Comparison of ENCODE assay signal across 8 cellular contexts in the genomic region with DNA sequence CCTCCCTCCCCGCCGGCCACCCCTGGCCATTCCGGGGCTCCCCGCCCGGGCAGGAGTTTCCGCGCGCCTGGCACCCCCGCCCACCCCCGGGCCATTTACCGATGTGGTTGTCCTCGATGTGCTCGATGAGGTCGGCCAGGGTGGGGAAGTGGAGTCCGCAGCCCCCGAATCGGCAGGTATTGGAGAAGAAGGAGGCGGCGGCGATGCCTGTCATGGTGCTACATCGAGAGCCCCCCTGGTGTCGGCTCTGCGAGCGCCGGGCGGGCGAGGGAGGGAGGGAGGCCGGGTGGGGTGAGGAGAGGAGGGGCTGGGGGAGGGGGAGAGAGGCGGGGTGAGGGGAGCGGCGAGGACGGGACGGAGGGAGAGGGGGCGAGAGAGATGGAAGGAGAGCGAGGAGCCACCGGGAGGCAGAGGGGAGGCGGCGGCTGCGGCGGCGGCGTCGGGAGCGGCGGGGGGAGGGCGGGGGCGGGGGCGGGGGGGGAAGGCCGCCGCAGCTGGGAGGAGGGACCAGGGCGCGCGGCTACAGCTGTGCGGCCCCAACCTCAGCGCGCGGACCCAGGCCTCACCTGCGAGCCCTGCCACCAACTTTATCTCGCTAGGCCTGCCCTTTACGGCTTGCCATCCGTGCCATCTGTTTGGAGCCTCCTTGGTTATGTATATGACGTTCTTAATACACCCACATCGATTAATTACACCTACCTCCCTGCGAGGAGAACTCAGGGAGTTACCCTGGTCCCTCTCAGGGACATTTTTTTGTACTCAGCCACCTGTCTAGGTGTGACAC. TPM values are rescaled to one million over a fixed set of nuclear protein-coding genes. Genes with fewer than 3 reads are reported as not detected.
A peak's percentile ranks its signal among the peaks of the same experiment; 100 is the strongest.
DNase-seq lines count a peak whose midpoint lies in the region; ATAC-seq and TF ChIP-seq lines count a peak whose summit lies in the region.

A gene (minus strand): TSS at position 432 of the 784 bp plus-strand sequence.

- 0 to 1% (median 1%) methylated on average over 21 to 61 of the region's 64 CpGs for WGBS in stomach, 5 donors

- H3K9me3 Mint-ChIP-seq in naive thymus-derived CD8-positive, alpha-beta T cell = no peaks in the 10 kb centered on the region

- H3K9me3 ChIP-seq in Panc1 (ENCODE audit: control insufficient read depth, insufficient read depth, low read depth, low read length) (no peaks in the 10 kb centered on the region), stomach (no peaks in the 10 kb centered on the region)

- peak within 1 kb of the TSS; percentile 78 to 93 (median 87) for H3K4me3 Mint-ChIP-seq in naive thymus-derived CD8-positive, alpha-beta T cell

- no peak for TF ChIP-seq CTCF in HFF-Myc (IDR thresholded peaks at IDR 0.05; ENCODE audit: low read depth, low read length, missing control alignments)
- no peak for TF ChIP-seq CTCF in Panc1 (IDR thresholded peaks at IDR 0.05)
- no peak for TF ChIP-seq CTCF in fibroblast of pulmonary artery (IDR thresholded peaks at IDR 0.05; ENCODE audit: low read length, missing control alignments)
- TF ChIP-seq CTCF in stomach (IDR thresholded peaks at IDR 0.05) = no peak

- peaks cover 15% of the 10 kb centered on the region for H3K4me1 ChIP-seq in Panc1 (ENCODE audit: control insufficient read depth, insufficient read depth, low read length)
- H3K4me1 ChIP-seq in stomach = peaks cover 6 to 53% (median 36%) of the 10 kb centered on the region in 4 donors

- TF ChIP-seq EP300 in stomach (IDR thresholded peaks at IDR 0.05) = no peak

- no TSS peak for BruUV-seq in Panc1 (replicated peaks; lab: Mats Ljungman, UMichigan)

- H3K36me3 ChIP-seq in Panc1 (ENCODE audit: control insufficient read depth, insufficient read depth, low read length) (no peaks in the 10 kb centered on the region), stomach (no peaks in the 10 kb centered on the region)

- peak within 1 kb of the TSS; percentile 60 for H3K4me3 ChIP-seq in HFF-Myc (replicated peaks; ENCODE audit: low read depth, low read length)
- peak within 1 kb of the TSS; percentile 58 to 60 for H3K4me3 ChIP-seq in Panc1 (ENCODE audit: low read depth in 2 of 2, low read length in 2 of 2)
- peak within 1 kb of the TSS; percentile 75 for H3K4me3 ChIP-seq in fibroblast of pulmonary artery (replicated peaks; ENCODE audit: low read depth, low read length)
- peak within 1 kb of the TSS; percentile 82 to 91 (median 86) for H3K4me3 ChIP-seq in stomach

- POLR2A ChIA-PET in Panc1 (lab: Charles Lee) = no interaction called here
- POLR2A ChIA-PET in naive thymus-derived CD8-positive, alpha-beta T cell (lab: Charles Lee) = no interaction called here

- CTCF ChIA-PET in Panc1 (lab: Charles Lee) = no interaction called here

- 0 out of 2 replicates have a peak, but pooled peaks cover 6% of the 10 kb centered on the region for H3K27me3 ChIP-seq in Panc1 (ENCODE audit: control insufficient read depth, insufficient read depth, low read length)
- no peaks in the 10 kb centered on the region for H3K27me3 ChIP-seq in stomach

- no peak within 1 kb of the TSS; the same call in 1 of the 2 replicates for H3K27ac ChIP-seq in Panc1 (ENCODE audit: low read length)
- H3K27ac ChIP-seq in stomach = peak within 1 kb of the TSS; percentile 80 to 96 (median 88)

- intact Hi-C loops in Panc1 (cut with micrococcal nuclease; ENCODE audit: unreplicated experiment) = no loop called here
- intact Hi-C loops in stomach (cut with DNase I; ENCODE audit: low total_unique reads) = no loop called here

- no peaks in the 10 kb centered on the region for H3K27me3 Mint-ChIP-seq in naive thymus-derived CD8-positive, alpha-beta T cell

- peak; percentile 67 for ATAC-seq in Panc1
- peak; percentile 51 to 65 for ATAC-seq in naive thymus-derived CD8-positive, alpha-beta T cell
- no peak for ATAC-seq in GM18519 (IDR thresholded peaks at IDR 0.05; ENCODE audit: low FRiP score, unreplicated experiment)

- peaks cover 7 to 57% (median 11%) of the 10 kb centered on the region in 4 donors for H3K4me1 Mint-ChIP-seq in naive thymus-derived CD8-positive, alpha-beta T cell

- TF ChIP-seq POLR2A in stomach (IDR thresholded peaks at IDR 0.05) = no peak

- peak within 1 kb of the TSS; percentile 82 to 92 (median 88) for H3K27ac Mint-ChIP-seq in naive thymus-derived CD8-positive, alpha-beta T cell

- in situ Hi-C loops in Panc1 (cut with HindIII; ENCODE audit: low pct_unique_long_range_greater_than_20kb, low sequenced_read_pairs) = no loop called here

- H3K36me3 Mint-ChIP-seq in naive thymus-derived CD8-positive, alpha-beta T cell = no peaks in the 10 kb centered on the region

- DNase-seq in AG20443 (ENCODE audit: low spot score) (peak; percentile 79), HFF-Myc (ENCODE audit: extremely low read depth, low read depth) (no peak), Panc1 (ENCODE audit: low read depth, low spot score) (no peak), fibroblast of pulmonary artery (ENCODE audit: low read depth) (peak; percentile 49), stomach (peak; percentile 38)
- DNase-seq in activated effector memory CD4-positive, alpha-beta T cell treated with Interleukin-2 at 50 U/mL for 16 hours = peak; percentile 43
- DNase-seq in naive thymus-derived CD8-positive, alpha-beta T cell = peak; percentile 28 to 75 (median 50)

RNA-seq across cellular contexts. Expression of the gene that starts here (rescaled TPM):
- total RNA-seq in Panc1 (2021; ENCODE audit: unreplicated experiment) (8.8 TPM), stomach (10 to 100 TPM in 2 of 5 donors, 1 to 10 TPM in 1, under 1 TPM in 2; 0.58 to 16.7 (median 7.1) TPM)
- 11.6 TPM for polyA plus RNA-seq in Panc1 (2012; ENCODE audit: insufficient read length)
- total RNA-seq in naive thymus-derived CD8-positive, alpha-beta T cell = 1 to 10 TPM; 3.6 to 4.3 TPM
- polyA plus RNA-seq in naive thymus-derived CD8-positive, alpha-beta T cell = 1 to 10 TPM; 1.4 to 8.6 (median 2.1) TPM
- polyA plus RNA-seq in stomach = 10 to 100 TPM in 1 of 3 donors, 1 to 10 TPM in 2; 5.8 to 11.0 (median 7.3) TPM

Comparison
In these comparisons a context has a peak if more than half of its experiments do, and no peak if none do; other contexts are left out.
1. DNase-seq: peak in AG20443 (single experiment), activated effector memory CD4-positive, alpha-beta T cell treated with Interleukin-2 at 50 U/mL for 16 hours (single experiment), fibroblast of pulmonary artery (single experiment), naive thymus-derived CD8-positive, alpha-beta T cell (10 of 10) and stomach (single experiment); none in HFF-Myc (single experiment) and Panc1 (single experiment).
2. Peak in every context shown above with its lines, with median percentiles within 50 percentile points of each other: H3K4me3 ChIP-seq.